Comparison of ENCODE assay signal across 12 cellular contexts in the genomic region with DNA sequence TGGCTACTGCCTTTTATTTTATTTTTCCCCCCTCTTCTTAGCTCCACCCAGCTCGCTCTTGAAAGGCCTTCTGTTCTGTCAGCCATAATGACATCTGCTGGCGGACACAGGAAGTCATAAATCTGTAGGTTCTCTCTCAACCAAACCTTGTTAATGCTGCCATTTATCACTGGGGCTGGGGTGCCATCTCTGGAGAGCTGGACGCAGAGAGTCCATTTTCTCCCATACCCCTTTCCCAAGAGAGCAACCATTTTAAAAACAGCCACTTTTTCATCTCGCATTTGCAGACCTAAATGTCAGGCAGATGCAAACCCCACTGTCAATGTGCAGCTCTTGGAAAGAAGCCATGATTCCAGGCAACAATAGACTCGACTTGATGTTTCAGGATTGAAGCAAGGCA. TPM values are rescaled to one million over a fixed set of nuclear protein-coding genes. Genes with fewer than 3 reads are reported as not detected.
DNase-seq lines count a peak whose midpoint lies in the region; ATAC-seq and TF ChIP-seq lines count a peak whose summit lies in the region.
"Had no signal": no experiment of that assay in that cellular context is flagged by ENCODE, and none has a peak within 500 bp of the region (broad histone marks: within the 10 kb centered on the region; RNA-seq: fewer than 3 reads in every experiment).

No MANE protein-coding gene starts in this region.

- peak overlapping the region in 1 of 2 experiments; percentile 55 for H2BK12ac ChIP-seq in mesenchymal stem cell (ENCODE audit: low read length in 2 of 2)

- 2% methylated on average over 5 of the region's 5 CpGs for WGBS in SK-N-SH (ENCODE audit: low lambda C conversion rate)
- WGBS in mesenchymal stem cell = 2% methylated on average over 5 of the region's 5 CpGs

- RAD21 ChIA-PET in HCT116 (lab: Charles Lee; ENCODE audit: low non-redundant PET in 1 of 2, low total read pairs in 2 of 2, uncharacterized antibody in 2 of 2, unreplicated experiment in 2 of 2) = no interaction called here

- no peaks in the 10 kb centered on the region for H3K27me3 ChIP-seq in HCT116 (ENCODE audit: insufficient read depth, low read length)
- H3K27me3 ChIP-seq in SK-N-SH (ENCODE audit: insufficient read depth) = no peaks in the 10 kb centered on the region
- no peaks in the 10 kb centered on the region for H3K27me3 ChIP-seq in mesenchymal stem cell (ENCODE audit: control insufficient read depth in 1 of 2, insufficient read depth in 1 of 2, low read length in 2 of 2)
- peaks cover 38% of the 10 kb centered on the region for H3K27me3 ChIP-seq in PC-9 (ENCODE audit: insufficient read depth, low read depth)
- H3K27me3 ChIP-seq: body of pancreas, gastrocnemius medialis had no signal

- H4K91ac ChIP-seq in mesenchymal stem cell (ENCODE audit: low read length) = peak overlapping the region; percentile 53

- peak overlapping the region; percentile 13 to 59 for H3K4ac ChIP-seq in mesenchymal stem cell (ENCODE audit: low read depth in 1 of 2, low read length in 2 of 2)

- no peak overlapping the region for H2BK5ac ChIP-seq in mesenchymal stem cell (ENCODE audit: low read depth, low read length, poor library complexity, severe bottlenecking)

- CTCF ChIA-PET in HCT116 (lab: Charles Lee) = no interaction called here
- CTCF ChIA-PET in SK-N-SH (lab: Yijun Ruan, JAX) = interaction anchor here (1.0 to 2.9 kb wide), 11 partner anchors 10 to 647 kb away, joined by 3 to 13 read pairs (median 4); no protein-coding TSS in a partner anchor
- CTCF ChIA-PET in activated CD8-positive, alpha-beta memory T cell treated with anti-CD3 and anti-CD28 coated beads, Interleukin-2, amount 10 ng/mL, durations not matched to agents 7 days and 5 days (lab: Charles Lee) = no interaction called here
- CTCF ChIA-PET in PC-9 (lab: Charles Lee) = no interaction called here

- H3K14ac ChIP-seq in mesenchymal stem cell (ENCODE audit: low read length in 2 of 2) = no peak overlapping the region

- no peak for ATAC-seq in HCT116
- no peak for ATAC-seq in activated CD8-positive, alpha-beta memory T cell treated with anti-CD3 and anti-CD28 coated beads, Interleukin-2, amount 10 ng/mL, durations not matched to agents 7 days and 5 days
- ATAC-seq in HG03565 (IDR thresholded peaks at IDR 0.05; ENCODE audit: unreplicated experiment) = no peak
- ATAC-seq: body of pancreas, gastrocnemius medialis, natural killer cell had no signal

- no peak for TF ChIP-seq RAD21 in HCT116 (IDR thresholded peaks at IDR 0.05; ENCODE audit: low read depth)
- TF ChIP-seq RAD21 in SK-N-SH (IDR thresholded peaks at IDR 0.05; ENCODE audit: low read length) = peak; percentile 41

- no peak overlapping the region for H3K27ac ChIP-seq in HCT116 (ENCODE audit: low read depth, low read length)
- H3K27ac ChIP-seq in SK-N-SH (ENCODE audit: low read depth in 2 of 2, low read length in 1 of 2) = peak overlapping the region; percentile 47 to 97
- no peak overlapping the region for H3K27ac ChIP-seq in mesenchymal stem cell (ENCODE audit: low read length, poor library complexity, severe bottlenecking)
- no peak overlapping the region for H3K27ac ChIP-seq in PC-9
- H3K27ac ChIP-seq: body of pancreas, gastrocnemius medialis had no signal

- H3F3A ChIP-seq in SK-N-SH (replicated peaks; ENCODE audit: insufficient read depth) = no peaks in the 10 kb centered on the region
- no peaks in the 10 kb centered on the region for H3F3A ChIP-seq in PC-9 (ENCODE audit: insufficient read depth, low read depth)

- H3K4me3 Mint-ChIP-seq in activated CD8-positive, alpha-beta memory T cell treated with anti-CD3 and anti-CD28 coated beads, Interleukin-2, amount 10 ng/mL, durations not matched to agents 7 days and 5 days = no peak overlapping the region
- H3K4me3 Mint-ChIP-seq in activated T-cell treated with anti-CD3 and anti-CD28 coated beads, Interleukin-2, amount 50 U/mL, for 24 hours = no peak overlapping the region
- H3K4me3 Mint-ChIP-seq: natural killer cell had no signal

- no peak for TF ChIP-seq POLR2A in HCT116 (IDR thresholded peaks at IDR 0.05; ENCODE audit: borderline replicate concordance, extremely low read depth, insufficient read depth, insufficient read length)

- H3K4me2 ChIP-seq in HCT116 (ENCODE audit: low read length) = peak overlapping the region; percentile 15; the same call in 1 of the 2 replicates
- H3K4me2 ChIP-seq in SK-N-SH = no peak overlapping the region; the same call in 1 of the 2 replicates
- H3K4me2 ChIP-seq in mesenchymal stem cell (ENCODE audit: low read length, poor library complexity, severe bottlenecking) = no peak overlapping the region
- no peak overlapping the region for H3K4me2 ChIP-seq in PC-9

- H3K4me1 Mint-ChIP-seq in activated CD8-positive, alpha-beta memory T cell treated with anti-CD3 and anti-CD28 coated beads, Interleukin-2, amount 10 ng/mL, durations not matched to agents 7 days and 5 days = no peaks in the 10 kb centered on the region
- peaks cover 3% of the 10 kb centered on the region for H3K4me1 Mint-ChIP-seq in activated T-cell treated with anti-CD3 and anti-CD28 coated beads, Interleukin-2, amount 50 U/mL, for 24 hours (ENCODE audit: low read depth)
- H3K4me1 Mint-ChIP-seq: natural killer cell had no signal

- no peaks in the 10 kb centered on the region for H3K9me3 ChIP-seq in HCT116 (ENCODE audit: control insufficient read depth in 1 of 2, insufficient read depth in 1 of 2, low read depth in 1 of 2, low read length in 2 of 2)
- no peaks in the 10 kb centered on the region for H3K9me3 ChIP-seq in SK-N-SH
- no peaks in the 10 kb centered on the region for H3K9me3 ChIP-seq in mesenchymal stem cell (ENCODE audit: control insufficient read depth, low read length)
- no peaks in the 10 kb centered on the region for H3K9me3 ChIP-seq in PC-9 (ENCODE audit: insufficient read depth, low read depth)
- H3K9me3 ChIP-seq: body of pancreas, gastrocnemius medialis had no signal

- H3K4me1 ChIP-seq in HCT116 (ENCODE audit: control insufficient read depth in 1 of 2, insufficient read depth in 2 of 2, low read length in 2 of 2) (no peaks in the 10 kb centered on the region), SK-N-SH (ENCODE audit: control insufficient read depth in 1 of 2, insufficient read depth in 2 of 2, low read depth in 1 of 2, low read length in 1 of 2) (peaks cover 10 to 12% of the 10 kb centered on the region in 2 experiments; a peak in 3 of 4 replicates), mesenchymal stem cell (ENCODE audit: control insufficient read depth, insufficient read depth, low read depth, low read length) (no peaks in the 10 kb centered on the region), PC-9 (replicated peaks; ENCODE audit: insufficient read depth) (no peaks in the 10 kb centered on the region)
- H3K4me1 ChIP-seq: gastrocnemius medialis had no signal

- H3K9ac ChIP-seq in HCT116 (ENCODE audit: low read length) (no peak overlapping the region), SK-N-SH (no peak overlapping the region), mesenchymal stem cell (ENCODE audit: low read length) (no peak overlapping the region)

- no TSS peak for BruUV-seq in HCT116 (replicated peaks; lab: Mats Ljungman, UMichigan)
- no TSS peak for BruUV-seq in PC-9 (replicated peaks; lab: Mats Ljungman, UMichigan)

- H3K4me3 ChIP-seq in HCT116 (replicated peaks in 1 of 2; ENCODE audit: low read depth in 1 of 2, low read length in 2 of 2) = no peak overlapping the region
- H3K4me3 ChIP-seq in SK-N-SH (ENCODE audit: low read depth in 2 of 2, low read length in 1 of 2) = no peak overlapping the region
- no peak overlapping the region for H3K4me3 ChIP-seq in mesenchymal stem cell (ENCODE audit: insufficient read depth in 1 of 2, low read depth in 1 of 2, low read length in 2 of 2)
- H3K4me3 ChIP-seq in PC-9 = no peak overlapping the region
- H3K4me3 ChIP-seq: body of pancreas, gastrocnemius medialis had no signal

- POLR2A ChIA-PET in HCT116 (lab: Charles Lee) = no interaction called here
- POLR2A ChIA-PET in SK-N-SH (lab: Yijun Ruan, JAX) = interaction anchor here (0.6 to 1.4 kb wide), 4 partner anchors 8 to 665 kb away, joined by 3 to 4 read pairs (median 3); no protein-coding TSS in a partner anchor
- POLR2A ChIA-PET in PC-9 (lab: Charles Lee; ENCODE audit: unreplicated experiment) = no interaction called here

- H3K36me3 ChIP-seq in HCT116 (ENCODE audit: control insufficient read depth in 1 of 2, insufficient read depth in 2 of 2, low read length in 2 of 2) (no peaks in the 10 kb centered on the region), SK-N-SH (replicated peaks in 1 of 2; ENCODE audit: control insufficient read depth in 1 of 2, insufficient read depth in 2 of 2, low read length in 1 of 2) (no peaks in the 10 kb centered on the region), mesenchymal stem cell (ENCODE audit: control insufficient read depth in 1 of 2, insufficient read depth in 2 of 2, low read depth in 1 of 2, low read length in 2 of 2) (no peaks in the 10 kb centered on the region), PC-9 (ENCODE audit: low read depth) (no peaks in the 10 kb centered on the region)
- H3K36me3 ChIP-seq: gastrocnemius medialis had no signal

- H3K23ac ChIP-seq in mesenchymal stem cell (ENCODE audit: low read length in 2 of 2) = no peak overlapping the region

- H4K8ac ChIP-seq in mesenchymal stem cell (ENCODE audit: low read length) = peak overlapping the region; percentile 72

- no peak overlapping the region for H2AK5ac ChIP-seq in mesenchymal stem cell (ENCODE audit: low read length, severe bottlenecking)

- H2AFZ ChIP-seq in HCT116 (ENCODE audit: low read depth, low read length, poor library complexity, severe bottlenecking) = no peak overlapping the region
- peak overlapping the region; percentile 75; the same call in 1 of the 2 replicates for H2AFZ ChIP-seq in SK-N-SH (ENCODE audit: low read depth)
- H2AFZ ChIP-seq in mesenchymal stem cell (ENCODE audit: low read depth, low read length) = no peak overlapping the region
- H2AFZ ChIP-seq in PC-9 = no peak overlapping the region

- DNase-seq in HCT116 (ENCODE audit: low read depth, low spot score) = no peak
- DNase-seq in NCI-H2107 (lab: John Stamatoyannopoulos, UW) = peak; percentile 43
- DNase-seq in SK-N-SH = peak; percentile 78
- peak; percentile 82 for DNase-seq in mesenchymal stem cell
- DNase-seq in activated CD8-positive, alpha-beta memory T cell treated with anti-CD3 and anti-CD28 coated beads, Interleukin-2, amount 10 ng/mL, durations not matched to agents 7 days and 5 days = no peak
- DNase-seq in activated T-cell treated with anti-CD3 and anti-CD28 coated beads, Interleukin-2, amount 50 U/mL, for 24 hours = no peak
- no peak for DNase-seq in PC-9
- DNase-seq: gastrocnemius medialis, natural killer cell, NCI-H2171 had no signal

- H4K20me1 ChIP-seq in HCT116 (ENCODE audit: insufficient read depth) (no peaks in the 10 kb centered on the region), SK-N-SH (ENCODE audit: insufficient read depth) (no peaks in the 10 kb centered on the region), PC-9 (ENCODE audit: insufficient read depth) (no peaks in the 10 kb centered on the region)

- peak overlapping the region; percentile 13 to 76 for H3K18ac ChIP-seq in mesenchymal stem cell (ENCODE audit: low read depth in 1 of 2, low read length in 2 of 2)

- peak overlapping the region; percentile 66 for H2BK120ac ChIP-seq in mesenchymal stem cell (ENCODE audit: low read depth, low read length)

- H2BK15ac ChIP-seq in mesenchymal stem cell (ENCODE audit: low read depth, poor library complexity, severe bottlenecking) = no peak overlapping the region

- no peaks in the 10 kb centered on the region for H3K79me1 ChIP-seq in mesenchymal stem cell (replicated peaks; ENCODE audit: low read length, poor library complexity, severe bottlenecking)

- intact Hi-C loops in HCT116 (cut with micrococcal nuclease) (no loop called here), PC-9 (cut with micrococcal nuclease; ENCODE audit: unreplicated experiment) (no loop called here)

- TF ChIP-seq EP300 in SK-N-SH (IDR thresholded peaks at IDR 0.05; ENCODE audit: borderline replicate concordance in 1 of 2, low read depth in 1 of 2, low read length in 1 of 2) = peak in 1 of 2 experiments; percentile 92; a peak in 2 of 4 replicates

- H3K79me2 ChIP-seq in HCT116 (ENCODE audit: insufficient read depth, low read length) = no peaks in the 10 kb centered on the region
- H3K79me2 ChIP-seq in SK-N-SH (ENCODE audit: insufficient read depth) = no peaks in the 10 kb centered on the region
- no peaks in the 10 kb centered on the region for H3K79me2 ChIP-seq in PC-9 (ENCODE audit: low read depth)

- H3K9me3 Mint-ChIP-seq in activated CD8-positive, alpha-beta memory T cell treated with anti-CD3 and anti-CD28 coated beads, Interleukin-2, amount 10 ng/mL, durations not matched to agents 7 days and 5 days (ENCODE audit: low read depth) = no peaks in the 10 kb centered on the region
- no peaks in the 10 kb centered on the region for H3K9me3 Mint-ChIP-seq in activated T-cell treated with anti-CD3 and anti-CD28 coated beads, Interleukin-2, amount 50 U/mL, for 24 hours
- H3K9me3 Mint-ChIP-seq: natural killer cell had no signal

- no peaks in the 10 kb centered on the region for H3K36me3 Mint-ChIP-seq in activated CD8-positive, alpha-beta memory T cell treated with anti-CD3 and anti-CD28 coated beads, Interleukin-2, amount 10 ng/mL, durations not matched to agents 7 days and 5 days
- no peaks in the 10 kb centered on the region for H3K36me3 Mint-ChIP-seq in activated T-cell treated with anti-CD3 and anti-CD28 coated beads, Interleukin-2, amount 50 U/mL, for 24 hours (ENCODE audit: low read depth)
- H3K36me3 Mint-ChIP-seq: natural killer cell had no signal

- H3K27ac Mint-ChIP-seq in activated CD8-positive, alpha-beta memory T cell treated with anti-CD3 and anti-CD28 coated beads, Interleukin-2, amount 10 ng/mL, durations not matched to agents 7 days and 5 days = no peak overlapping the region
- H3K27ac Mint-ChIP-seq in activated T-cell treated with anti-CD3 and anti-CD28 coated beads, Interleukin-2, amount 50 U/mL, for 24 hours = no peak overlapping the region
- H3K27ac Mint-ChIP-seq: natural killer cell had no signal

- no peak for TF ChIP-seq CTCF in HCT116 (IDR thresholded peaks at IDR 0.05 in 2 of 3, conservative IDR thresholded peaks at IDR 0.05 in 1 of 3; ENCODE audit: borderline replicate concordance in 1 of 3, insufficient read depth in 1 of 3, low read depth in 2 of 3, low read length in 2 of 3)
- no peak for TF ChIP-seq CTCF in SK-N-SH (IDR thresholded peaks at IDR 0.05)
- TF ChIP-seq CTCF in PC-9 (conservative IDR thresholded peaks at IDR 0.05) = no peak

- H3K9me2 ChIP-seq in HCT116 (ENCODE audit: insufficient read depth) (no peaks in the 10 kb centered on the region), SK-N-SH (no peaks in the 10 kb centered on the region), PC-9 (ENCODE audit: insufficient read depth) (no peaks in the 10 kb centered on the region)

- peaks cover 8% of the 10 kb centered on the region for H3K27me3 Mint-ChIP-seq in activated CD8-positive, alpha-beta memory T cell treated with anti-CD3 and anti-CD28 coated beads, Interleukin-2, amount 10 ng/mL, durations not matched to agents 7 days and 5 days
- peaks cover 6% of the 10 kb centered on the region for H3K27me3 Mint-ChIP-seq in activated T-cell treated with anti-CD3 and anti-CD28 coated beads, Interleukin-2, amount 50 U/mL, for 24 hours

RNA-seq across cellular contexts. Expression of a gene that starts 13.0 kb away (rescaled TPM):
- 0.07 TPM for total RNA-seq in HCT116 (2021; ENCODE audit: unreplicated experiment)
- 0.01 and 0.06 TPM in 2 replicates for polyA plus RNA-seq in HCT116 (2012)
- polyA plus RNA-seq in SK-N-SH (2012; rRNA removed) = 0.11 and 0.13 TPM in 2 replicates
- polyA plus RNA-seq in SK-N-SH (2012; cell fraction: cytosol; rRNA removed) = 0.12 and 0.26 TPM in 2 replicates
- 0.13 and 0.27 TPM in 2 replicates for polyA plus RNA-seq in SK-N-SH (2012; cell fraction: nucleus; rRNA removed)
- 17.1 TPM for polyA plus RNA-seq in mesenchymal stem cell (2013, experiment 1 of 2)
- polyA plus RNA-seq in mesenchymal stem cell (2013, experiment 2 of 2) = 16.5 TPM
- 1 to 10 TPM in 1 of 2 experiments, under 1 TPM in 1; 0.18 to 1.9 TPM for total RNA-seq in activated CD8-positive, alpha-beta memory T cell treated with anti-CD3 and anti-CD28 coated beads, Interleukin-2, amount 10 ng/mL, durations not matched to agents 7 days and 5 days
- not detected in 2 replicates for total RNA-seq in PC-9 (2021)

Comparison
In these comparisons a context has a peak if more than half of its experiments do, and no peak if none do; other contexts are left out.
1. DNase-seq: peak in NCI-H2107 (single experiment), SK-N-SH (single experiment) and mesenchymal stem cell (single experiment); none in HCT116 (single experiment), activated CD8-positive, alpha-beta memory T cell treated with anti-CD3 and anti-CD28 coated beads, Interleukin-2, amount 10 ng/mL, durations not matched to agents 7 days and 5 days (single experiment), activated T-cell treated with anti-CD3 and anti-CD28 coated beads, Interleukin-2, amount 50 U/mL, for 24 hours (single experiment) and PC-9 (0 of 2).
2. H3K27ac ChIP-seq: peak in SK-N-SH (2 of 2); none in HCT116 (single experiment), mesenchymal stem cell (single experiment) and PC-9 (single experiment).